ENCODE assay signal across 9 cellular contexts in genomic region chr13:114019367-114019766, GRCh38. TPM values are rescaled to one million over a fixed set of nuclear protein-coding genes. Genes with fewer than 3 reads are reported as not detected.
DNase-seq lines count a peak whose midpoint lies in the region; ATAC-seq and TF ChIP-seq lines count a peak whose summit lies in the region.
"Had no signal": no experiment of that assay in that cellular context is flagged by ENCODE, and none has a peak within 500 bp of the region (broad histone marks: within the 10 kb centered on the region; RNA-seq: fewer than 3 reads in every experiment).

No MANE protein-coding gene starts in this region.

- H3F3A ChIP-seq in GM23338 (replicated peaks; ENCODE audit: low read depth): no peaks in the 10 kb centered on the region

- H3K36me3 Mint-ChIP-seq in GM23338 (ENCODE audit: low read depth) (peaks cover 9% of the 10 kb centered on the region; the same call in 2 of the 3 replicates), mesothelial cell of epicardium (no peaks in the 10 kb centered on the region)

- H3K27me3 ChIP-seq in GM23338 (ENCODE audit: insufficient read depth) (no peaks in the 10 kb centered on the region), Peyer's patch (no peaks in the 10 kb centered on the region), right atrium auricular region (no peaks in the 10 kb centered on the region)

- H3K27me3 Mint-ChIP-seq in GM23338 (ENCODE audit: insufficient read depth, low read depth, poor library complexity) (peaks cover 8% of the 10 kb centered on the region), mesothelial cell of epicardium (ENCODE audit: low read depth) (no peaks in the 10 kb centered on the region)

- no peaks in the 10 kb centered on the region for H3K36me3 ChIP-seq in GM23338 (ENCODE audit: insufficient read depth)
- peaks cover 0 to 33% (median 0%) of the 10 kb centered on the region in 3 donors for H3K36me3 ChIP-seq in Peyer's patch
- peaks cover 38% of the 10 kb centered on the region for H3K36me3 ChIP-seq in right atrium auricular region

- H3K4me3 ChIP-seq in GM23338 (no peak overlapping the region), Peyer's patch (no peak overlapping the region), right atrium auricular region (no peak overlapping the region)

- DNase-seq in GM23338 (ENCODE audit: low spot score): peak; percentile 47
- peak; percentile 35 for DNase-seq in SK-MEL-5 (ENCODE audit: low read depth, low spot score)
- peak; percentile 55 for DNase-seq in activated naive CD4-positive, alpha-beta T cell treated with anti-CD3 and anti-CD28 coated beads, Interleukin-2, amount 50 U/mL, for 16 hours
- DNase-seq in stimulated activated CD4-positive, alpha-beta T cell treated with anti-CD3 and anti-CD28 coated beads, Interleukin-4, amount 100 ng/mL, for 24 hours: peak; percentile 49
- no peak for DNase-seq in Peyer's patch
- DNase-seq in right atrium auricular region (ENCODE audit: low spot score): no peak
- DNase-seq in NCI-H748 (lab: John Stamatoyannopoulos, UW; ENCODE audit: unreplicated experiment): no peak
- no peak for DNase-seq in mesothelial cell of epicardium (ENCODE audit: low spot score in 2 of 2, unreplicated experiment in 2 of 2)
- DNase-seq: effector CD4-positive, alpha-beta T cell had no signal

- H3K9me3 Mint-ChIP-seq in GM23338: no peaks in the 10 kb centered on the region
- H3K9me3 Mint-ChIP-seq in mesothelial cell of epicardium: no peaks in the 10 kb centered on the region

- H3K9me3 ChIP-seq in Peyer's patch (no peaks in the 10 kb centered on the region), right atrium auricular region (no peaks in the 10 kb centered on the region)

- H3K79me2 ChIP-seq in GM23338 (replicated peaks; ENCODE audit: insufficient read depth): no peaks in the 10 kb centered on the region

- no peaks in the 10 kb centered on the region for H3K9me2 ChIP-seq in GM23338 (ENCODE audit: insufficient read depth)

- ATAC-seq in GM23338: peak; percentile 25; the same call in 2 of the 3 replicates

- H3K4me2 ChIP-seq in GM23338: no peak overlapping the region

- TF ChIP-seq POLR2A in Peyer's patch (IDR thresholded peaks at IDR 0.05): no peak

- no peaks in the 10 kb centered on the region for H4K20me1 ChIP-seq in GM23338 (replicated peaks; ENCODE audit: insufficient read depth)

- no peak overlapping the region for H3K4me3 Mint-ChIP-seq in GM23338
- H3K4me3 Mint-ChIP-seq in mesothelial cell of epicardium: no peak overlapping the region

- no peaks in the 10 kb centered on the region for H3K4me1 ChIP-seq in GM23338 (ENCODE audit: insufficient read depth)
- H3K4me1 ChIP-seq in Peyer's patch: no peaks in the 10 kb centered on the region
- H3K4me1 ChIP-seq in right atrium auricular region: no peaks in the 10 kb centered on the region

- TF ChIP-seq CTCF in GM23338 (conservative IDR thresholded peaks at IDR 0.05; ENCODE audit: low read depth in 2 of 2) (0 out of 4 replicates have a peak, but pooled peaks of 1 of the 2 experiments have one; percentile 1), Peyer's patch (IDR thresholded peaks at IDR 0.05) (no peak), right atrium auricular region (IDR thresholded peaks at IDR 0.05) (no peak), mesothelial cell of epicardium (IDR thresholded peaks at IDR 0.05; ENCODE audit: unreplicated experiment) (no peak)

- H3K27ac Mint-ChIP-seq in GM23338 (no peak overlapping the region), mesothelial cell of epicardium (no peak overlapping the region)

- in situ Hi-C loops in SK-MEL-5 (cut with HindIII; ENCODE audit: low pct_unique_long_range_greater_than_20kb, low sequenced_read_pairs): no loop called here

- no peak overlapping the region for H2AFZ ChIP-seq in GM23338

- H3K4me1 Mint-ChIP-seq in GM23338 (peaks cover 3% of the 10 kb centered on the region), mesothelial cell of epicardium (peaks cover 2% of the 10 kb centered on the region)

- H3K27ac ChIP-seq in GM23338 (ENCODE audit: low read depth) (no peak overlapping the region), Peyer's patch (no peak overlapping the region), right atrium auricular region (no peak overlapping the region)

TF ChIP-seq in GM23338, 12 proteins besides CTCF, POLR2A, EP300 and RAD21:
- no peak for TF ChIP-seq EZH2phosphoT487 (IDR thresholded peaks at IDR 0.05; ENCODE audit: unreplicated experiment)
- no peak for TF ChIP-seq ZNF114 (CRISPR knock-in tag; IDR thresholded peaks at IDR 0.05)
- no peak for TF ChIP-seq ZNF331 (CRISPR knock-in tag; IDR thresholded peaks at IDR 0.05; ENCODE audit: low read depth)
- no peak for TF ChIP-seq JUNB (IDR thresholded peaks at IDR 0.05; ENCODE audit: unreplicated experiment)
- no peak for TF ChIP-seq POLR2AphosphoS5 (IDR thresholded peaks at IDR 0.05; ENCODE audit: low read depth)
- no peak for TF ChIP-seq NANOG (IDR thresholded peaks at IDR 0.05; ENCODE audit: borderline replicate concordance)
- TF ChIP-seq REST (IDR thresholded peaks at IDR 0.05; ENCODE audit: unreplicated experiment): no peak
- TF ChIP-seq STAT1 (IDR thresholded peaks at IDR 0.05; ENCODE audit: unreplicated experiment): no peak
- TF ChIP-seq ETS1 (IDR thresholded peaks at IDR 0.05): no peak

RNA-seq across cellular contexts. Expression of gene C13orf46, which starts 45.5 kb away (rescaled TPM):
- 1.5 TPM in 1 of 2 replicates, not detected in the other for total RNA-seq in GM23338 (2014; rRNA removed; shearing (Covaris generic))
- 0.12 and 0.44 TPM in 2 replicates for polyA plus RNA-seq in GM23338 (2016; fragmentation: Nextera tagmentation; extraction: Ambion mirVana)
- total RNA-seq in SK-MEL-5 (2014; rRNA removed; shearing (Covaris generic)): 0.08 TPM in 1 of 2 replicates, not detected in the other
- 0.11 and 1.3 TPM in 2 replicates for polyA plus RNA-seq in SK-MEL-5 (2015; cell fraction: cytosol; rRNA removed)
- polyA plus RNA-seq in SK-MEL-5 (2015; cell fraction: nucleus; rRNA removed): 1.2 and 3.2 TPM in 2 replicates
- total RNA-seq in Peyer's patch (under 1 TPM in 2 of 4 donors, not detected in 2; 0.35 to 0.83 TPM), right atrium auricular region (1 to 10 TPM in 1 of 2 donors, under 1 TPM in 1; 0.59 to 2.7 TPM), mesothelial cell of epicardium (0.54 to 1.8 TPM (median 0.57 TPM) in 3 replicates)

Comparison
In these comparisons a context has a peak if more than half of its experiments do, and no peak if none do; other contexts are left out.
1. DNase-seq: peak in GM23338 (single experiment), SK-MEL-5 (single experiment), activated naive CD4-positive, alpha-beta T cell treated with anti-CD3 and anti-CD28 coated beads, Interleukin-2, amount 50 U/mL, for 16 hours (single experiment) and stimulated activated CD4-positive, alpha-beta T cell treated with anti-CD3 and anti-CD28 coated beads, Interleukin-4, amount 100 ng/mL, for 24 hours (single experiment); none in Peyer's patch (0 of 3), right atrium auricular region (single experiment), NCI-H748 (single experiment) and mesothelial cell of epicardium (0 of 2).